In genomic region chr1:19138958-19139581, GRCh38 we compare ENCODE assay signal across 1 cellular context.
A peak's percentile ranks its signal among the peaks of the same experiment; 100 is the strongest.
TF ChIP-seq lines count a peak whose summit lies in the region.

No MANE protein-coding gene starts in this region.

TF ChIP-seq in HepG2, 621 proteins besides CTCF, POLR2A, EP300 and RAD21 (continued from another document):
- TF ChIP-seq ZFP41 (CRISPR knock-in tag; IDR thresholded peaks at IDR 0.05; ENCODE audit: borderline replicate concordance) (no peak), STAG1 (CRISPR knock-in tag; IDR thresholded peaks at IDR 0.05) (no peak), ZNF7 (CRISPR knock-in tag; IDR thresholded peaks at IDR 0.05) (no peak), ELF3 (CRISPR knock-in tag; IDR thresholded peaks at IDR 0.05) (peak; percentile 77), ZNF597 (CRISPR knock-in tag; IDR thresholded peaks at IDR 0.05) (no peak), SP2 (CRISPR knock-in tag; IDR thresholded peaks at IDR 0.05) (no peak), SALL1 (CRISPR knock-in tag; IDR thresholded peaks at IDR 0.05) (peak; percentile 44; the same call in 1 of the 2 replicates), ZNF101 (CRISPR knock-in tag; IDR thresholded peaks at IDR 0.05; ENCODE audit: borderline replicate concordance, low read depth) (no peak), NFKB2 (CRISPR knock-in tag; IDR thresholded peaks at IDR 0.05; ENCODE audit: borderline replicate concordance) (no peak), ZBTB33 (CRISPR knock-in tag; IDR thresholded peaks at IDR 0.05) (no peak), ZNF496 (CRISPR knock-in tag; IDR thresholded peaks at IDR 0.05; ENCODE audit: insufficient replicate concordance) (no peak), SOX13 (IDR thresholded peaks at IDR 0.05) (0 out of 2 replicates have a peak, but pooled peaks have one; percentile 28), SOX13 (CRISPR knock-in tag; conservative IDR thresholded peaks at IDR 0.05 in 1 of 2, IDR thresholded peaks at IDR 0.05 in 1 of 2) (peak in 1 of 2 experiments; percentile 82; a peak in 2 of 4 replicates), ZNF670 (CRISPR knock-in tag; IDR thresholded peaks at IDR 0.05; ENCODE audit: borderline replicate concordance) (no peak), MEIS2 (CRISPR knock-in tag; IDR thresholded peaks at IDR 0.05) (no peak), ZBTB3 (CRISPR knock-in tag; IDR thresholded peaks at IDR 0.05; ENCODE audit: borderline replicate concordance, low read depth) (no peak), ZC3H13 (CRISPR knock-in tag; IDR thresholded peaks at IDR 0.05) (no peak), KLF16 (CRISPR knock-in tag; IDR thresholded peaks at IDR 0.05) (no peak), THAP9 (CRISPR knock-in tag; IDR thresholded peaks at IDR 0.05; ENCODE audit: borderline replicate concordance) (no peak), ZBTB38 (CRISPR knock-in tag; IDR thresholded peaks at IDR 0.05) (0 out of 2 replicates have a peak, but pooled peaks have one; percentile 20), ZSCAN12 (CRISPR knock-in tag; IDR thresholded peaks at IDR 0.05) (no peak), ZNF260 (CRISPR knock-in tag; IDR thresholded peaks at IDR 0.05; ENCODE audit: borderline replicate concordance, low read depth) (no peak), SMARCE1 (IDR thresholded peaks at IDR 0.05; ENCODE audit: borderline replicate concordance) (no peak), ZNF10 (CRISPR knock-in tag; IDR thresholded peaks at IDR 0.05; ENCODE audit: borderline replicate concordance, low read depth) (no peak), MEIS1 (CRISPR knock-in tag; IDR thresholded peaks at IDR 0.05; ENCODE audit: borderline replicate concordance) (no peak), ZC3H4 (CRISPR knock-in tag; IDR thresholded peaks at IDR 0.05; ENCODE audit: borderline replicate concordance) (no peak), ZBTB7B (CRISPR knock-in tag; IDR thresholded peaks at IDR 0.05) (no peak; the same call in 1 of the 2 replicates), MAZ (IDR thresholded peaks at IDR 0.05; ENCODE audit: borderline replicate concordance, low read depth, low read length) (no peak), MAZ (CRISPR knock-in tag; IDR thresholded peaks at IDR 0.05; ENCODE audit: low read depth) (no peak), TBL1XR1 (IDR thresholded peaks at IDR 0.05; ENCODE audit: borderline replicate concordance, low read length, partially characterized antibody) (no peak), FOXA3 (CRISPR knock-in tag; IDR thresholded peaks at IDR 0.05) (peak; percentile 70; the same call in 1 of the 2 replicates)
- TF ChIP-seq, protein P1, sequence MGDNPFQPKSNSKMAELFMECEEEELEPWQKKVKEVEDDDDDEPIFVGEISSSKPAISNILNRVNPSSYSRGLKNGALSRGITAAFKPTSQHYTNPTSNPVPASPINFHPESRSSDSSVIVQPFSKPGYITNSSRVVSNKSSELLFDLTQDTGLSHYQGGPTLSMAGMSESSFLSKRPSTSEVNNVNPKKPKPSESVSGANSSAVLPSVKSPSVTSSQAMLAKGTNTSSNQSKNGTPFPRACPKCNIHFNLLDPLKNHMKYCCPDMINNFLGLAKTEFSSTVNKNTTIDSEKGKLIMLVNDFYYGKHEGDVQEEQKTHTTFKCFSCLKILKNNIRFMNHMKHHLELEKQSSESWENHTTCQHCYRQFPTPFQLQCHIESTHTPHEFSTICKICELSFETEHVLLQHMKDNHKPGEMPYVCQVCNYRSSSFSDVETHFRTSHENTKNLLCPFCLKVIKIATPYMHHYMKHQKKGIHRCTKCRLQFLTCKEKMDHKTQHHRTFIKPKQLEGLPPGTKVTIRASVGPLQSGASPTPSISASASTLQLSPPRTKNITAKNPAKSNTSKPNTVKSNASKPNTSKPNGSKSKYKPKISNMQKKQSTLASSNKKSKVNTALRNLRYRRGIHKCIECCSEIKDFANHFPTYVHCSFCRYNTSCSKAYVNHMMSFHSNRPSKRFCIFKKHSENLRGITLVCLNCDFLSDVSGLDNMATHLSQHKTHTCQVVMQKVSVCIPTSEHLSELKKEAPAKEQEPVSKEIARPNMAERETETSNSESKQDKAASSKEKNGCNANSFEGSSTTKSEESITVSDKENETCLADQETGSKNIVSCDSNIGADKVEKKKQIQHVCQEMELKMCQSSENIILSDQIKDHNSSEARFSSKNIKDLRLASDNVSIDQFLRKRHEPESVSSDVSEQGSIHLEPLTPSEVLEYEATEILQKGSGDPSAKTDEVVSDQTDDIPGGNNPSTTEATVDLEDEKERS (CRISPR knock-in tag; IDR thresholded peaks at IDR 0.05), result no peak
- TF ChIP-seq, protein P2, sequence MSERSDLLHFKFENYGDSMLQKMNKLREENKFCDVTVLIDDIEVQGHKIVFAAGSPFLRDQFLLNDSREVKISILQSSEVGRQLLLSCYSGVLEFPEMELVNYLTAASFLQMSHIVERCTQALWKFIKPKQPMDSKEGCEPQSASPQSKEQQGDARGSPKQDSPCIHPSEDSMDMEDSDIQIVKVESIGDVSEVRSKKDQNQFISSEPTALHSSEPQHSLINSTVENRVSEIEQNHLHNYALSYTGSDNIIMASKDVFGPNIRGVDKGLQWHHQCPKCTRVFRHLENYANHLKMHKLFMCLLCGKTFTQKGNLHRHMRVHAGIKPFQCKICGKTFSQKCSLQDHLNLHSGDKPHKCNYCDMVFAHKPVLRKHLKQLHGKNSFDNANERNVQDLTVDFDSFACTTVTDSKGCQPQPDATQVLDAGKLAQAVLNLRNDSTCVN (CRISPR knock-in tag; IDR thresholded peaks at IDR 0.05; ENCODE audit: borderline replicate concordance), result no peak
TF ChIP-seq in HepG2: peak in this region for 51.
